Comparison of ENCODE assay signal across 1 cellular context in genomic region chr7:111380945-111381344, GRCh38.
A peak's percentile ranks its signal among the peaks of the same experiment; 100 is the strongest.
TF ChIP-seq lines count a peak whose summit lies in the region.

No MANE protein-coding gene starts in this region.

TF ChIP-seq in HepG2, 621 proteins besides CTCF, POLR2A, EP300 and RAD21 (continued from another document and continues in another):
- no peak for TF ChIP-seq TFAP4 (IDR thresholded peaks at IDR 0.05; ENCODE audit: borderline replicate concordance, low read depth)
- TF ChIP-seq AKAP8 (CRISPR knock-in tag; IDR thresholded peaks at IDR 0.05), result no peak
- no peak for TF ChIP-seq ZSCAN20 (CRISPR knock-in tag; IDR thresholded peaks at IDR 0.05; ENCODE audit: borderline replicate concordance)
- no peak for TF ChIP-seq MXD3 (CRISPR knock-in tag; IDR thresholded peaks at IDR 0.05)
- TF ChIP-seq CSRNP1 (CRISPR knock-in tag; IDR thresholded peaks at IDR 0.05), result no peak
- TF ChIP-seq ZEB1 (IDR thresholded peaks at IDR 0.05; ENCODE audit: insufficient replicate concordance, low read depth), result no peak
- TF ChIP-seq ZSCAN25 (CRISPR knock-in tag; IDR thresholded peaks at IDR 0.05), result no peak
- no peak for TF ChIP-seq THAP9 (CRISPR knock-in tag; IDR thresholded peaks at IDR 0.05; ENCODE audit: borderline replicate concordance)
- TF ChIP-seq HOMEZ (CRISPR knock-in tag; IDR thresholded peaks at IDR 0.05; ENCODE audit: low read depth), result peak; percentile 91; the same call in 1 of the 2 replicates
- TF ChIP-seq ZNF24 (IDR thresholded peaks at IDR 0.05), result no peak
- no peak for TF ChIP-seq ZNF574 (CRISPR knock-in tag; IDR thresholded peaks at IDR 0.05)
- TF ChIP-seq GATAD2A (CRISPR knock-in tag; IDR thresholded peaks at IDR 0.05), result peak; percentile 47; the same call in 1 of the 2 replicates
- no peak for TF ChIP-seq BCL3 (CRISPR knock-in tag; IDR thresholded peaks at IDR 0.05)
- TF ChIP-seq ZNF550 (CRISPR knock-in tag; IDR thresholded peaks at IDR 0.05; ENCODE audit: borderline replicate concordance), result no peak
- TF ChIP-seq SMARCC2 (IDR thresholded peaks at IDR 0.05), result no peak
- no peak for TF ChIP-seq CEBPZ (IDR thresholded peaks at IDR 0.05; ENCODE audit: low read length)
- TF ChIP-seq ZNF644 (CRISPR knock-in tag; IDR thresholded peaks at IDR 0.05; ENCODE audit: low read depth), result 0 out of 2 replicates have a peak, but pooled peaks have one; percentile 51
- TF ChIP-seq RARA (CRISPR knock-in tag; IDR thresholded peaks at IDR 0.05), result peak; percentile 75
- no peak for TF ChIP-seq HMGXB3 (CRISPR knock-in tag; IDR thresholded peaks at IDR 0.05; ENCODE audit: borderline replicate concordance)
- no peak for TF ChIP-seq MEIS1 (CRISPR knock-in tag; IDR thresholded peaks at IDR 0.05; ENCODE audit: borderline replicate concordance)
- TF ChIP-seq HCFC1 (IDR thresholded peaks at IDR 0.05; ENCODE audit: low read depth, low read length), result no peak
- TF ChIP-seq TEAD3 (CRISPR knock-in tag; optimal IDR thresholded peaks at IDR 0.05; ENCODE audit: borderline replicate concordance), result peak; percentile 51
- no peak for TF ChIP-seq ZHX2 (IDR thresholded peaks at IDR 0.05; ENCODE audit: low read depth)
- TF ChIP-seq ZHX2 (CRISPR knock-in tag; IDR thresholded peaks at IDR 0.05; ENCODE audit: borderline replicate concordance), result no peak
